In the genomic region with DNA sequence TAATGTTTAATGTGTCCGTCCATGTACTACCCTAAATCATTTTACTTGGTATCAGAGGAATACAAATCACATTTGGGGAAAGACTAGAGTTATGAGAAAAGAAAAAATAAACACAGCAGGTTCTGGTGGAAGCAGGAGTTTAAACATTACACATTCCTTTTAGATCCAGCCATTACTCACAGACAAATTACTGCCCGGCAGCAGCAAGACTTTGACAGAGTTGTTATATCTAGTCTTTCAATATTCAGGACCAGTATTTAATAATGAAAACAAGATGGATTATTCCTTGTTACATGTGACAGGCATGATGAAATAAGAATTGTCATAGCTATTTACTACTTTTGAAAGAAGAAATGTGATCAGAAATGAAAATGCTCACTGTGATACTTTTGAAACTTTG, we compare ENCODE assay signal across 23 cellular contexts.
"Had no signal": no experiment of that assay in that cellular context is flagged by ENCODE, and none has a peak within 500 bp of the region (broad histone marks: within the 10 kb centered on the region; RNA-seq: fewer than 3 reads in every experiment).

No MANE protein-coding gene starts in this region.

- H3K9me3 ChIP-seq: neutrophil, pancreas, thyroid gland, upper lobe of right lung had no signal

- DNase-seq: activated B cell treated with CpG ODN at 0.5 μM for 24 hours; activated CD4-positive, alpha-beta T cell treated with anti-CD3 and anti-CD28 coated beads for 4 hours; activated CD4-positive, alpha-beta T cell treated with anti-CD3 and anti-CD28 coated beads, Interleukin-2, amount 50 U/mL, for 48 hours; activated CD8-positive, alpha-beta memory T cell treated with anti-CD3 and anti-CD28 coated beads, Interleukin-2, amount 50 U/mL, for 48 hours; activated effector memory CD4-positive, alpha-beta T cell treated with Interleukin-2 at 50 U/mL for 16 hours; activated naive CD4-positive, alpha-beta T cell treated with anti-CD3 and anti-CD28 coated beads for 36 hours; activated naive CD8-positive, alpha-beta T cell treated with anti-CD3 and anti-CD28 coated beads, Interleukin-2, amount 10 ng/mL, durations not matched to agents 7 days and 5 days; activated T-cell treated with anti-CD3 and anti-CD28 coated beads, Interleukin-2, amount 50 U/mL, for 4 hours; amygdala; erythroblast; glutamatergic neuron; hippocampal formation; left ventricle myocardium superior; midbrain; pancreas; right cardiac atrium; stimulated activated CD4-positive, alpha-beta T cell treated with anti-CD3 and anti-CD28 coated beads, Interleukin-12 subunit alpha, Interleukin-12 subunit beta, amount 100 ng/mL, for 4 hours; stimulated activated CD4-positive, alpha-beta T cell treated with anti-CD3 and anti-CD28 coated beads, Interleukin-1b, Interleukin-23, amount 100 ng/mL, for 48 hours; substantia nigra; thyroid gland; upper lobe of right lung had no signal

- H3K27ac ChIP-seq: coronary artery, neutrophil, pancreas, thyroid gland, upper lobe of right lung had no signal

- H3K4me1 ChIP-seq: pancreas, thyroid gland, upper lobe of right lung had no signal

- H3K36me3 ChIP-seq: neutrophil, pancreas, thyroid gland, upper lobe of right lung had no signal

- ATAC-seq: activated T-cell treated with anti-CD3 and anti-CD28 coated beads, Interleukin-2, amount 50 U/mL, for 4 hours; left ventricle myocardium superior; pancreas; right cardiac atrium; upper lobe of right lung had no signal

- H3K4me3 ChIP-seq: coronary artery, pancreas, thyroid gland, upper lobe of right lung had no signal

- H3K27me3 ChIP-seq: neutrophil, pancreas, thyroid gland, upper lobe of right lung had no signal
